In genomic region chr14:49619730-49620129, GRCh38 we compare ENCODE assay signal across 1 cellular context.
TF ChIP-seq lines count a peak whose summit lies in the region.

No MANE protein-coding gene starts in this region.

TF ChIP-seq in HepG2, 621 proteins besides CTCF, POLR2A, EP300 and RAD21:
- TF ChIP-seq CCDC6 (CRISPR knock-in tag; IDR thresholded peaks at IDR 0.05): 0 out of 2 replicates have a peak, but pooled peaks have one; percentile 1
- 0 out of 2 replicates have a peak, but pooled peaks have one; percentile 21 for TF ChIP-seq RBFOX2 (IDR thresholded peaks at IDR 0.05; ENCODE audit: low read depth, low read length)
- peak; percentile 14; the same call in 1 of the 2 replicates for TF ChIP-seq SNAPC4 (CRISPR knock-in tag; IDR thresholded peaks at IDR 0.05)
- TF ChIP-seq TGIF2 (CRISPR knock-in tag; IDR thresholded peaks at IDR 0.05): no peak
TF ChIP-seq in HepG2: peak in this region for 3.
